ENCODE assay signal across 8 cellular contexts in genomic region chr19:45467456-45468158, GRCh38. TPM values are rescaled to one million over a fixed set of nuclear protein-coding genes. Genes with fewer than 3 reads are reported as not detected.
DNase-seq lines count a peak whose midpoint lies in the region; ATAC-seq and TF ChIP-seq lines count a peak whose summit lies in the region.

TSS of gene FOSB (plus strand) at chr19:45467996. CDS start at chr19:45468587, 591 bp downstream.

- WGBS in esophagus muscularis mucosa = 0% methylated on average over 21 of the region's 56 CpGs

- intact Hi-C loops in PC-9 (cut with micrococcal nuclease; ENCODE audit: unreplicated experiment) (loop anchor here (1.0 to 2.0 kb wide), 3 partner anchors 12 to 25 kb away; no protein-coding TSS in a partner anchor), esophagus muscularis mucosa (cut with DNase I) (no loop called here)

- H3K27me3 ChIP-seq in PC-9 (ENCODE audit: insufficient read depth, low read depth) (no peaks in the 10 kb centered on the region), esophagus muscularis mucosa (peaks cover 0 to 5% (median 0%) of the 10 kb centered on the region in 4 donors), muscle layer of duodenum (ENCODE audit: low read depth, low read length) (no peaks in the 10 kb centered on the region)

- H3K36me3 ChIP-seq in PC-9 (ENCODE audit: low read depth) (no peaks in the 10 kb centered on the region), esophagus muscularis mucosa (no peaks in the 10 kb centered on the region), muscle layer of duodenum (ENCODE audit: control insufficient read depth in 1 of 2, insufficient read depth in 2 of 2, low read length in 2 of 2) (peaks cover 14 to 16% of the 10 kb centered on the region in 2 donors)

- H3K4me1 ChIP-seq in PC-9 (replicated peaks; ENCODE audit: insufficient read depth) (peaks cover 19% of the 10 kb centered on the region), esophagus muscularis mucosa (peaks cover 30 to 37% (median 34%) of the 10 kb centered on the region in 4 donors), muscle layer of duodenum (ENCODE audit: control insufficient read depth in 1 of 2, insufficient read depth in 2 of 2, low read length in 2 of 2) (peaks cover 0 to 26% of the 10 kb centered on the region in 2 donors)

- H3K4me2 ChIP-seq in PC-9 = peak within 1 kb of the TSS; percentile 100

- TF ChIP-seq RAD21 in Ishikawa (IDR thresholded peaks at IDR 0.05; ENCODE audit: low read depth) = no peak

- peak; percentile 95 for DNase-seq in COR-L47 (lab: John Stamatoyannopoulos, UW)
- peak; percentile 86 to 93 for DNase-seq in PC-9
- peak; percentile 95 to 96 for DNase-seq in activated T-cell treated with anti-CD3 and anti-CD28 coated beads, Interleukin-2, amount 50 U/mL, for 48 hours
- peak; percentile 99 for DNase-seq in esophagus muscularis mucosa (ENCODE audit: extremely low spot score)
- DNase-seq in stimulated activated CD8-positive, alpha-beta memory T cell treated with anti-CD3 and anti-CD28 coated beads, Interleukin-7, amount 100 ng/mL, for 24 hours (ENCODE audit: low read depth) = peak; percentile 84

- TF ChIP-seq EP300 in Ishikawa (IDR thresholded peaks at IDR 0.05; ENCODE audit: borderline replicate concordance) = no peak
- peak; percentile 28 for TF ChIP-seq EP300 in esophagus muscularis mucosa (IDR thresholded peaks at IDR 0.05)

- H2AFZ ChIP-seq in PC-9 = peak within 1 kb of the TSS; percentile 81

- peak; percentile 80 for TF ChIP-seq POLR2A in esophagus muscularis mucosa (IDR thresholded peaks at IDR 0.05; ENCODE audit: low read depth)

- POLR2A ChIA-PET in PC-9 (lab: Charles Lee; ENCODE audit: unreplicated experiment) = interaction anchor here (0.6 to 1.5 kb wide), 15 partner anchors 11 to 1702 kb away, joined by 3 to 64 read pairs (median 5); partner anchors contain the start of genes AP2S1, CLPTM1 and SNRPD2

- CTCF ChIA-PET in PC-9 (lab: Charles Lee) = interaction anchor here (1.1 to 1.3 kb wide), 2 partner anchors 11 to 28 kb away, joined by 3 to 11 read pairs; no protein-coding TSS in a partner anchor

- H3K27ac ChIP-seq in PC-9 (peak within 1 kb of the TSS; percentile 49), esophagus muscularis mucosa (replicated peaks in 1 of 4) (peak within 1 kb of the TSS; percentile 90 to 97 (median 94)), muscle layer of duodenum (ENCODE audit: low read length) (peak within 1 kb of the TSS; percentile 90)

- no peaks in the 10 kb centered on the region for H3K9me2 ChIP-seq in PC-9 (ENCODE audit: insufficient read depth)

- peak within 1 kb of the TSS; percentile 82 for H3K4me3 ChIP-seq in PC-9
- H3K4me3 ChIP-seq in esophagus muscularis mucosa = peak within 1 kb of the TSS; percentile 62 to 75 (median 70)
- H3K4me3 ChIP-seq in muscle layer of duodenum (ENCODE audit: low read depth in 1 of 2, low read length in 2 of 2) = peak within 1 kb of the TSS; percentile 92 to 95

- no TSS peak for BruUV-seq in PC-9 (replicated peaks; lab: Mats Ljungman, UMichigan)

- no peaks in the 10 kb centered on the region for H3K79me2 ChIP-seq in PC-9 (ENCODE audit: low read depth)

- no peaks in the 10 kb centered on the region; the same call in 1 of the 2 replicates for H4K20me1 ChIP-seq in PC-9 (ENCODE audit: insufficient read depth)

- peaks cover 55% of the 10 kb centered on the region; the same call in 1 of the 2 replicates for H3F3A ChIP-seq in PC-9 (ENCODE audit: insufficient read depth, low read depth)

- H3K9me3 ChIP-seq in PC-9 (ENCODE audit: insufficient read depth, low read depth) (no peaks in the 10 kb centered on the region), esophagus muscularis mucosa (no peaks in the 10 kb centered on the region), muscle layer of duodenum (ENCODE audit: control insufficient read depth in 1 of 2, low read length in 2 of 2) (no peaks in the 10 kb centered on the region)

- no peak for TF ChIP-seq CTCF in PC-9 (conservative IDR thresholded peaks at IDR 0.05)
- TF ChIP-seq CTCF in esophagus muscularis mucosa (IDR thresholded peaks at IDR 0.05) = no peak

- peak; percentile 43 for ATAC-seq in GM21381 (IDR thresholded peaks at IDR 0.05; ENCODE audit: unreplicated experiment)

TF ChIP-seq in Ishikawa, 13 proteins besides CTCF, POLR2A, EP300 and RAD21:
- TF ChIP-seq TCF12 (IDR thresholded peaks at IDR 0.05; ENCODE audit: low read depth) (peak; percentile 72), CEBPB (IDR thresholded peaks at IDR 0.05) (peak; percentile 9; the same call in 1 of the 2 replicates), REST (IDR thresholded peaks at IDR 0.05; ENCODE audit: low read depth) (no peak), CREB1 (IDR thresholded peaks at IDR 0.05; ENCODE audit: low read depth) (peak; percentile 95), EGR1 (IDR thresholded peaks at IDR 0.05) (no peak), MAX (IDR thresholded peaks at IDR 0.05) (peak; percentile 32; the same call in 1 of the 2 replicates), YY1 (IDR thresholded peaks at IDR 0.05; ENCODE audit: low read depth) (no peak), NFIC (IDR thresholded peaks at IDR 0.05) (no peak), TAF1 (IDR thresholded peaks at IDR 0.05; ENCODE audit: low read depth) (peak; percentile 65; the same call in 1 of the 2 replicates), ZBTB7A (IDR thresholded peaks at IDR 0.05; ENCODE audit: low read depth) (peak; percentile 72), TEAD4 (IDR thresholded peaks at IDR 0.05) (peak; percentile 57), FOXM1 (IDR thresholded peaks at IDR 0.05; ENCODE audit: borderline replicate concordance, low read depth) (no peak), USF1 (IDR thresholded peaks at IDR 0.05) (no peak)

RNA-seq across cellular contexts. Expression of gene FOSB, which starts in this region (rescaled TPM):
- 7.9 and 16.5 TPM in 2 replicates for total RNA-seq in PC-9 (2021)
- total RNA-seq in esophagus muscularis mucosa = 10 to 100 TPM in 2 of 4 donors, 1 to 10 TPM in 2; 2.2 to 25.2 (median 6.9) TPM

Comparison
In these comparisons a context has a peak if more than half of its experiments do, and no peak if none do; other contexts are left out.
1. Peak in every context shown above with its lines: DNase-seq, ATAC-seq, H3K4me3 ChIP-seq and H3K27ac ChIP-seq.